ENCODE assay signal across 8 cellular contexts in the genomic region with DNA sequence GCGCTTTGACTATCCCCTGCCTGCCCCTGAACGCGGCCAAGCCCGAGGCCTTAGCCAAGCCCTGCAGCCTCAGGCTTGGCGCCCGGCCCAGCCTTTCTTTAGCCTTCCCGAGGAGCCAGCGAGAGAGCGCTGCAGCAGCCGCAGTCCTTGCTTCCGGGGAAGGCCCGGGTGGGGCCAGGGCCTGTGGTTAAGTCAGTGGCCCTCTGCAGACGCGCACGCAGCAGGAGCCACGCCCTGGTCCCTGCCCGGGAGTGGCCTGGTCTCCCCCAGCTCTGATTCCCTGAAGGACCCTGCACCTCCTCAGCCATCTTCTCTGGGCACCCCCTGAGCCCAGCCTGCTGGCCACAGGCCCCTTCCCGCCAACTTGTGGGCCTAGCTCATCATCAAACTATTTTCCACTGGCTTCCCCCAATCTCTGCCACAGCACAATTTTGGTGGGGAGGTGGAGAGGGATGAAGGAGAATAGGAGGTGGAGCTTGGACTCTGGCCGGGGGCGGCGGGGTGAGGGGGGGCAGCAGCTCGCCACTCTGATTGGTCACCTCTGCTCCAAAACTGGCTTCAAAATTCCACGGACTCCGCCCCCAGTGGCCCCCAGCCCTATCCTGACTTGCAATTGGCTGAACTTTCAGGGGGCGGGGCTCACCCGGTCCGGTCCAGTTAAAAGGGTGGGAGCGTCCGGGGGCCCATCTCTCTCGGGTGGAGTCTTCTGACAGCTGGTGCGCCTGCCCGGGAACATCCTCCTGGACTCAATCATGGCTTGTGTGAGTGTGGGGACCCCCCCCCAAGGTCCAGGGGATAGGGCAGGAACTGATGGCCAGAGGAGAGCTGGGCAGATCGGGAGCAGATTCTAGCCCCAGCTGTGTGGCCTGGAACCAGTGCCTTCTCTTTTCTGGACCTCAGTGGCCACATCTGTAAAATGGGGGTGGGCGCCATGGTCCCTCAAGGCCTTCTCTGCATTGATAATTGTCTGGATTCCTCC. TPM values are rescaled to one million over a fixed set of nuclear protein-coding genes. Genes with fewer than 3 reads are reported as not detected.
DNase-seq lines count a peak whose midpoint lies in the region; ATAC-seq and TF ChIP-seq lines count a peak whose summit lies in the region.

LGALS1 (plus strand) TSS at position 686 of the 979 bp plus-strand sequence; CDS start at position 753, 67 bp downstream.

- DNase-seq in Ammon's horn (ENCODE audit: low spot score) (peak; percentile 86), HS-5 (ENCODE audit: low read depth) (peak; percentile 96), SHP77 treated with DMSO at 0.1 percent for 48 hours (lab: John Stamatoyannopoulos, UW) (peak; percentile 81), germinal center (ENCODE audit: low spot score) (peak; percentile 27), upper lobe of right lung (peak; percentile 96)
- DNase-seq in activated naive CD4-positive, alpha-beta T cell treated with anti-CD3 and anti-CD28 coated beads, Interleukin-2, amount 50 U/mL, for 72 hours (ENCODE audit: low spot score in 2 of 2) = peak; percentile 80 to 88

- intact Hi-C loops in upper lobe of right lung (cut with DNase I) = no loop called here

- H3K36me3 ChIP-seq in neutrophil = peaks cover 5% of the 10 kb centered on the region
- H3K36me3 ChIP-seq in upper lobe of right lung = no peaks in the 10 kb centered on the region

- H3K4me3 ChIP-seq in neutrophil (ENCODE audit: low read depth in 1 of 2, low read length in 1 of 2) = peak within 1 kb of the TSS; percentile 62 to 84
- peak within 1 kb of the TSS; percentile 69 for H3K4me3 ChIP-seq in upper lobe of right lung

- H3K4me1 ChIP-seq in neutrophil (ENCODE audit: control insufficient read depth in 1 of 2, insufficient read depth in 1 of 2, low read depth in 1 of 2, low read length in 1 of 2) = peaks cover 39 to 61% of the 10 kb centered on the region in 2 experiments
- peaks cover 41% of the 10 kb centered on the region for H3K4me1 ChIP-seq in upper lobe of right lung

- peaks cover 17% of the 10 kb centered on the region for H3K27me3 ChIP-seq in neutrophil
- H3K27me3 ChIP-seq in upper lobe of right lung = no peaks in the 10 kb centered on the region

- no peaks in the 10 kb centered on the region for H3K9me3 ChIP-seq in neutrophil
- no peaks in the 10 kb centered on the region for H3K9me3 ChIP-seq in upper lobe of right lung

- TF ChIP-seq CTCF in neutrophil (IDR thresholded peaks at IDR 0.05) (no peak), upper lobe of right lung (IDR thresholded peaks at IDR 0.05) (no peak)

- peak within 1 kb of the TSS; percentile 86 to 92 for H3K27ac Mint-ChIP-seq in activated naive CD4-positive, alpha-beta T cell treated with anti-CD3 and anti-CD28 coated beads, Interleukin-2, amount 50 U/mL, for 72 hours

- H3K9me3 Mint-ChIP-seq in activated naive CD4-positive, alpha-beta T cell treated with anti-CD3 and anti-CD28 coated beads, Interleukin-2, amount 50 U/mL, for 72 hours = no peaks in the 10 kb centered on the region

- H3K36me3 Mint-ChIP-seq in activated naive CD4-positive, alpha-beta T cell treated with anti-CD3 and anti-CD28 coated beads, Interleukin-2, amount 50 U/mL, for 72 hours = peaks cover 0 to 25% of the 10 kb centered on the region in 2 donors

- peak; percentile 47 for ATAC-seq in GM19023 (IDR thresholded peaks at IDR 0.05; ENCODE audit: unreplicated experiment)
- ATAC-seq in activated naive CD4-positive, alpha-beta T cell treated with anti-CD3 and anti-CD28 coated beads, Interleukin-2, amount 50 U/mL, for 72 hours = peak; percentile 72 to 73
- peak; percentile 89 for ATAC-seq in upper lobe of right lung

- peak within 1 kb of the TSS; percentile 93 for H3K27ac ChIP-seq in neutrophil
- peak within 1 kb of the TSS; percentile 80 for H3K27ac ChIP-seq in upper lobe of right lung

RNA-seq across cellular contexts. Expression of gene LGALS1, which starts in this region (rescaled TPM):
- 100 to 1,000 TPM; 362 to 981 TPM for total RNA-seq in activated naive CD4-positive, alpha-beta T cell treated with anti-CD3 and anti-CD28 coated beads, Interleukin-2, amount 50 U/mL, for 72 hours
- total RNA-seq in upper lobe of right lung = 340 TPM

Comparison
In these comparisons a context has a peak if more than half of its experiments do, and no peak if none do; other contexts are left out.
1. Peak in every context shown above with its lines: DNase-seq, ATAC-seq, H3K4me3 ChIP-seq and H3K27ac ChIP-seq.
2. DNase-seq: peak in every context shown above with its lines; median percentile 96 in HS-5; 96 in upper lobe of right lung; 86 in Ammon's horn; 84 in activated naive CD4-positive, alpha-beta T cell treated with anti-CD3 and anti-CD28 coated beads, Interleukin-2, amount 50 U/mL, for 72 hours; 81 in SHP77 treated with DMSO at 0.1 percent for 48 hours; 27 in germinal center.